Comparison of ENCODE assay signal across 25 cellular contexts in the genomic region with DNA sequence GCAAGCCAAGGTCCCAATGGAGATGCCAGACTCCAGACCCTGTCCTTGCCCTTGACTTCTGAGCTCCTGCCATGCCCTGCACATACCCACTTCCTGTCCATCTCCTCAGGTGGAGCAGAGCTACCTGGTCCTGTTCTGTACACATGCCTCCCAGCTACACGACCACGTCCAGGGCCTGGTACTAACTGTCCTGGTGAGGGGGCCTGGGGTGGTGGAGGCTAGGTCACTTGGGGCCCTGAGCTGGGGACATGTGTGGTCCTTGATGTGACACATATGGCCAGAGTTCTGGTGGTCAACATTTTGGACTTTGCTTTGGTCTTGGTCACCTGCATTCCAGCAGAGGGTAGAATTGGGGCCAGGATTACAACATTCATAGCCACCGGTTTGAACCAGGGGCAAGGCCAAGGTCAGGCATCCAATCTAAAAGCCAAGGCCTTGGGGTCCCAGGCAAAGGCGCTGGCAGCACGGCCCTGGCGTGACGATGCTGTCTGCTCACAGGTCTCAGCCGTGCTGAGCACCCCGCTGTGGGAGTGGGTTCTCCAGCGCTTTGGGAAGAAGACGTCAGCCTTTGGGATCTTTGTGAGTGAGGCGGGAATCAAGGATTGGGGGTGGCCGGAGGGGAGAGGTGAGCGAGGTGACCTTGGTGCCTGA. TPM values are rescaled to one million over a fixed set of nuclear protein-coding genes. Genes with fewer than 3 reads are reported as not detected.
DNase-seq lines count a peak whose midpoint lies in the region; ATAC-seq and TF ChIP-seq lines count a peak whose summit lies in the region.
"Had no signal": no experiment of that assay in that cellular context is flagged by ENCODE, and none has a peak within 500 bp of the region (broad histone marks: within the 10 kb centered on the region; RNA-seq: fewer than 3 reads in every experiment).

No MANE protein-coding gene starts in this region.

- no peak for TF ChIP-seq CTCF in GM23338 (conservative IDR thresholded peaks at IDR 0.05; ENCODE audit: low read depth in 2 of 2)

- H3K27ac Mint-ChIP-seq in activated naive CD4-positive, alpha-beta T cell treated with anti-CD3 and anti-CD28 coated beads, Interleukin-2, amount 50 U/mL, for 24 hours, result peak overlapping the region; percentile 43
- H3K27ac Mint-ChIP-seq in activated naive CD4-positive, alpha-beta T cell treated with anti-CD3 and anti-CD28 coated beads, Interleukin-2, amount 10 ng/mL, durations not matched to agents 7 days and 5 days, result no peak overlapping the region
- H3K27ac Mint-ChIP-seq in GM23338, result no peak overlapping the region

- no peak overlapping the region for H3K9ac ChIP-seq in neuronal stem cell (ENCODE audit: low read depth, low read length, poor library complexity)

- H3K79me1 ChIP-seq in neuronal stem cell (ENCODE audit: low read depth, low read length), result peaks cover 7% of the 10 kb centered on the region

- no peak overlapping the region for H3K4me3 Mint-ChIP-seq in activated naive CD4-positive, alpha-beta T cell treated with anti-CD3 and anti-CD28 coated beads, Interleukin-2, amount 50 U/mL, for 24 hours
- no peak overlapping the region for H3K4me3 Mint-ChIP-seq in activated naive CD4-positive, alpha-beta T cell treated with anti-CD3 and anti-CD28 coated beads, Interleukin-2, amount 10 ng/mL, durations not matched to agents 7 days and 5 days
- H3K4me3 Mint-ChIP-seq in GM23338, result no peak overlapping the region

- no peak overlapping the region for H4K91ac ChIP-seq in neuronal stem cell (ENCODE audit: low read depth, low read length, poor library complexity)

- H3K4me3 ChIP-seq in neuronal stem cell (ENCODE audit: low read length in 2 of 2), result no peak overlapping the region
- no peak overlapping the region for H3K4me3 ChIP-seq in GM23338
- H3K4me3 ChIP-seq: MG63, SJCRH30 had no signal

- 0 out of 2 replicates have a peak, but pooled peaks cover under 1% of the 10 kb centered on the region for H3F3A ChIP-seq in GM23338 (replicated peaks; ENCODE audit: low read depth)

- CTCF ChIA-PET in activated naive CD4-positive, alpha-beta T cell treated with anti-CD3 and anti-CD28 coated beads, Interleukin-2, amount 10 ng/mL, durations not matched to agents 7 days and 5 days (lab: Charles Lee), result interaction anchor here (1.2 kb wide), 2 partner anchors 62 to 198 kb away, joined by 3 to 4 read pairs; partner anchors contain the start of gene TP53I3

- H3K9me3 ChIP-seq in neuronal stem cell (replicated peaks in 1 of 2; ENCODE audit: control insufficient read depth in 2 of 2, insufficient read depth in 1 of 2, low read depth in 1 of 2, low read length in 2 of 2), result no peaks in the 10 kb centered on the region
- H3K9me3 ChIP-seq: MG63, SJCRH30 had no signal

- no CpG with 5 or more reads among the region's 14 CpGs for WGBS in neuronal stem cell (ENCODE audit: extremely low coverage in 2 of 2, insufficient read length in 2 of 2, insufficient replicate concordance in 1 of 2), 2 donors

- no peak overlapping the region for H3K27ac ChIP-seq in neuronal stem cell (replicated peaks; ENCODE audit: low read length)
- no peak overlapping the region for H3K27ac ChIP-seq in GM23338 (ENCODE audit: low read depth)
- H3K27ac ChIP-seq: SJCRH30 had no signal

- H4K8ac ChIP-seq in neuronal stem cell (ENCODE audit: low read depth, low read length), result no peak overlapping the region

- no peak overlapping the region for H3K14ac ChIP-seq in neuronal stem cell (ENCODE audit: low read length)

- no peak overlapping the region for H3K4ac ChIP-seq in neuronal stem cell (ENCODE audit: low read length)

- no peak overlapping the region for H2BK120ac ChIP-seq in neuronal stem cell (ENCODE audit: low read depth, low read length)

- peak overlapping the region; percentile 39 for H2BK5ac ChIP-seq in neuronal stem cell (ENCODE audit: low read length)

- no peak overlapping the region for H2AK5ac ChIP-seq in neuronal stem cell (ENCODE audit: low read depth, low read length)

- peak; percentile 42 for ATAC-seq in left lobe of liver
- ATAC-seq in HG03135 (IDR thresholded peaks at IDR 0.05; ENCODE audit: unreplicated experiment), result no peak
- no peak for ATAC-seq in GM23338
- ATAC-seq: PC-3, Right ventricle myocardium inferior had no signal

- H3K36me3 ChIP-seq in neuronal stem cell (replicated peaks in 1 of 2; ENCODE audit: control insufficient read depth in 2 of 2, insufficient read depth in 2 of 2, low read length in 2 of 2) (peaks cover 8 to 42% of the 10 kb centered on the region in 2 donors), GM23338 (ENCODE audit: insufficient read depth) (no peaks in the 10 kb centered on the region)

- H2BK15ac ChIP-seq in neuronal stem cell (ENCODE audit: low read length), result no peak overlapping the region

- H3K4me2 ChIP-seq in neuronal stem cell (ENCODE audit: insufficient read depth, low read length, poor library complexity, severe bottlenecking) (no peak overlapping the region), GM23338 (no peak overlapping the region)

- H2AFZ ChIP-seq in neuronal stem cell (ENCODE audit: low read length), result no peak overlapping the region
- no peak overlapping the region for H2AFZ ChIP-seq in GM23338

- no peaks in the 10 kb centered on the region for H3K9me2 ChIP-seq in GM23338 (ENCODE audit: insufficient read depth)

- peaks cover 6% of the 10 kb centered on the region; the same call in 1 of the 2 replicates for H3K79me2 ChIP-seq in GM23338 (replicated peaks; ENCODE audit: insufficient read depth)

- no peak overlapping the region for H3K18ac ChIP-seq in neuronal stem cell (ENCODE audit: low read length)

- no peak overlapping the region for H2BK12ac ChIP-seq in neuronal stem cell (ENCODE audit: low read length)

- H3K27me3 ChIP-seq in neuronal stem cell (ENCODE audit: control insufficient read depth in 3 of 3, insufficient read depth in 3 of 3, low read depth in 1 of 3, low read length in 3 of 3) (no peaks in the 10 kb centered on the region), GM23338 (ENCODE audit: insufficient read depth) (no peaks in the 10 kb centered on the region)
- H3K27me3 ChIP-seq: MG63, SJCRH30 had no signal

- no peak for DNase-seq in activated naive CD4-positive, alpha-beta T cell treated with anti-CD3 and anti-CD28 coated beads, Interleukin-2, amount 10 ng/mL, durations not matched to agents 7 days and 5 days
- DNase-seq in left lobe of liver (ENCODE audit: low spot score) (no peak), neuronal stem cell (ENCODE audit: low spot score) (no peak), GM23338 (ENCODE audit: low spot score) (no peak), NCI-H226 (no peak)
- DNase-seq: Calu3; DMS79 treated with DMSO at 0.1 percent for 48 hours; GF-D8; IMR-90; KG1; MG63; NCI-H1105 treated with DMSO at 0.1 percent for 48 hours; NCI-H146; NCI-H1930; NCI-H2107; NCI-H446 treated with DMSO at 0.1 percent for 48 hours; NCI-H526; NCI-H82; NK-92 treated with Interleukin-12 subunit alpha and Interleukin-12 subunit beta, amount 100 ng/mL, for 24 hours; PC-3; SJCRH30 had no signal

- H4K20me1 ChIP-seq in GM23338 (replicated peaks; ENCODE audit: insufficient read depth), result no peaks in the 10 kb centered on the region

- no peak overlapping the region for H3K23ac ChIP-seq in neuronal stem cell (ENCODE audit: low read depth, low read length, poor library complexity)

- H3K4me1 ChIP-seq in neuronal stem cell (ENCODE audit: control insufficient read depth in 2 of 2, insufficient read depth in 1 of 2, low read depth in 1 of 2, low read length in 2 of 2), result peaks cover 8 to 18% of the 10 kb centered on the region in 2 donors
- H3K4me1 ChIP-seq in GM23338 (ENCODE audit: insufficient read depth), result peaks cover 39% of the 10 kb centered on the region
- H3K4me1 ChIP-seq: SJCRH30 had no signal

- no peaks in the 10 kb centered on the region for H3K9me3 Mint-ChIP-seq in activated naive CD4-positive, alpha-beta T cell treated with anti-CD3 and anti-CD28 coated beads, Interleukin-2, amount 50 U/mL, for 24 hours
- no peaks in the 10 kb centered on the region for H3K9me3 Mint-ChIP-seq in activated naive CD4-positive, alpha-beta T cell treated with anti-CD3 and anti-CD28 coated beads, Interleukin-2, amount 10 ng/mL, durations not matched to agents 7 days and 5 days
- peaks cover 3% of the 10 kb centered on the region; the same call in 2 of the 3 replicates for H3K9me3 Mint-ChIP-seq in GM23338

- H3K27me3 Mint-ChIP-seq in activated naive CD4-positive, alpha-beta T cell treated with anti-CD3 and anti-CD28 coated beads, Interleukin-2, amount 50 U/mL, for 24 hours, result no peaks in the 10 kb centered on the region
- no peaks in the 10 kb centered on the region for H3K27me3 Mint-ChIP-seq in activated naive CD4-positive, alpha-beta T cell treated with anti-CD3 and anti-CD28 coated beads, Interleukin-2, amount 10 ng/mL, durations not matched to agents 7 days and 5 days
- peaks cover 22% of the 10 kb centered on the region for H3K27me3 Mint-ChIP-seq in GM23338 (ENCODE audit: insufficient read depth, low read depth, poor library complexity)

- no peaks in the 10 kb centered on the region for H3K4me1 Mint-ChIP-seq in activated naive CD4-positive, alpha-beta T cell treated with anti-CD3 and anti-CD28 coated beads, Interleukin-2, amount 50 U/mL, for 24 hours
- H3K4me1 Mint-ChIP-seq in activated naive CD4-positive, alpha-beta T cell treated with anti-CD3 and anti-CD28 coated beads, Interleukin-2, amount 10 ng/mL, durations not matched to agents 7 days and 5 days, result no peaks in the 10 kb centered on the region
- peaks cover 57% of the 10 kb centered on the region for H3K4me1 Mint-ChIP-seq in GM23338

- peaks cover 10% of the 10 kb centered on the region for H3K36me3 Mint-ChIP-seq in activated naive CD4-positive, alpha-beta T cell treated with anti-CD3 and anti-CD28 coated beads, Interleukin-2, amount 50 U/mL, for 24 hours
- peaks cover 8% of the 10 kb centered on the region for H3K36me3 Mint-ChIP-seq in activated naive CD4-positive, alpha-beta T cell treated with anti-CD3 and anti-CD28 coated beads, Interleukin-2, amount 10 ng/mL, durations not matched to agents 7 days and 5 days
- H3K36me3 Mint-ChIP-seq in GM23338 (ENCODE audit: low read depth), result peaks cover 39% of the 10 kb centered on the region

RNA-seq across cellular contexts. Expression of gene MFSD2B, which starts 12.6 kb away (rescaled TPM):
- not detected for total RNA-seq in left lobe of liver
- polyA plus RNA-seq in neuronal stem cell (2013, experiment 1 of 2), result 0.20 TPM
- 0.58 TPM for polyA plus RNA-seq in neuronal stem cell (2013, experiment 2 of 2)
- 0.21 TPM in 1 of 2 replicates, not detected in the other for total RNA-seq in GM23338 (2014; rRNA removed; shearing (Covaris generic))
- 0.82 and 2.3 TPM in 2 replicates for polyA plus RNA-seq in GM23338 (2016; fragmentation: Nextera tagmentation; extraction: Ambion mirVana)
- total RNA-seq: A172, Calu3, IMR-90, PC-3, Right ventricle myocardium inferior, SJCRH30 had no signal

RNA-seq across cellular contexts. Expression of gene WDCP, which starts 24.7 kb away (rescaled TPM):
- total RNA-seq in left lobe of liver, result 6.8 TPM
- 11.0 TPM for polyA plus RNA-seq in neuronal stem cell (2013, experiment 1 of 2)
- polyA plus RNA-seq in neuronal stem cell (2013, experiment 2 of 2), result 10.8 TPM
- total RNA-seq in GM23338 (2014; rRNA removed; shearing (Covaris generic)), result 28.6 and 29.6 TPM in 2 replicates
- 7.1 and 10.5 TPM in 2 replicates for polyA plus RNA-seq in GM23338 (2016; fragmentation: Nextera tagmentation; extraction: Ambion mirVana)

RNA-seq across cellular contexts. Expression of gene FKBP1B, which starts 27.1 kb away (rescaled TPM):
- total RNA-seq in left lobe of liver, result 9.5 TPM
- 40.0 TPM for polyA plus RNA-seq in neuronal stem cell (2013, experiment 1 of 2)
- polyA plus RNA-seq in neuronal stem cell (2013, experiment 2 of 2), result 38.5 TPM
- total RNA-seq in GM23338 (2014; rRNA removed; shearing (Covaris generic)), result 48.2 and 51.3 TPM in 2 replicates
- polyA plus RNA-seq in GM23338 (2016; fragmentation: Nextera tagmentation; extraction: Ambion mirVana), result 75.7 and 77.1 TPM in 2 replicates

RNA-seq across cellular contexts. Expression of gene SF3B6, which starts 53.7 kb away (rescaled TPM):
- total RNA-seq in left lobe of liver, result 28.1 TPM
- polyA plus RNA-seq in neuronal stem cell (2013, experiment 1 of 2), result 237 TPM
- 242 TPM for polyA plus RNA-seq in neuronal stem cell (2013, experiment 2 of 2)
- total RNA-seq in GM23338 (2014; rRNA removed; shearing (Covaris generic)), result 140 and 172 TPM in 2 replicates
- 565 and 610 TPM in 2 replicates for polyA plus RNA-seq in GM23338 (2016; fragmentation: Nextera tagmentation; extraction: Ambion mirVana)
